Comparison of ENCODE assay signal across 24 cellular contexts in the genomic region with DNA sequence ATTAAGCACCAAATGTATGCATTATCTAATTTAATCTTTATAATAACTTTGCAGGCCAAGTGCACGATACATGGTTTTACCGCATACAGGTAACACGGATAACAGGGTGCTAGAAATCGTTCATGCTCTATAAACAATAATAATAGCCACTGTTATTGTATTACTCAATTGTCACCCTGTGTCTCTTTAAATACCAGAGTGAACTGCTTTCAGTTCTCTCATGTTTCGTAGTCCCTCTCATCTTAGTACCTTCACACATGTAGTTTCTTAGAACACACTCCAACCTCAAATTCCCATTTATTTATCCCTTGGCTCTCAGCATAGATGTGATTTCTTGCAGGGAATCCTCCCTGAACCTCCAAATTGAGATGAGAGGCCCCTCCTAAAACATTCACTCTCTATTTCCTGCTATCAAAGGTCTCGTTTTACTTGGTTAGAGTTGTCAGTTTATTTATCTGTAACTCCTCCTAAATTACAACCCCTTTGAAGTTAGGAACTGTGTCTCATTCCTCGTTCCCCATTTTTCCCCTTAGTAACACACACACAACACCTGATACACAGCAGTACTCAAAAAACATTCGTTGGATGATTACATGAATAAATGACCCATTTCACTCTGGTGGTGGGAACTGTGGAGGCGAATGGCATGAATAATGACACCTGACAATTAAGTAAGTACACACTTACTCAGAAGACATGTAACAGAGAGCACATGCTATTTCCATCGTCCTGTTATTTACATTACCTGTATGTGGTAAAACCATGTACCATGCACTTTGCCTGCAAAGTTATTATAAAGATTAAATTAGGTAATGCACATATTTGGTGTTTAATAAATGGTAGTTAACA.
A peak's percentile ranks its signal among the peaks of the same experiment; 100 is the strongest.
DNase-seq lines count a peak whose midpoint lies in the region; ATAC-seq lines count a peak whose summit lies in the region.
"Had no signal": no experiment of that assay in that cellular context is flagged by ENCODE, and none has a peak within 500 bp of the region (broad histone marks: within the 10 kb centered on the region; RNA-seq: fewer than 3 reads in every experiment).

No MANE protein-coding gene starts in this region.

- peaks cover 7% of the 10 kb centered on the region for H3K4me1 ChIP-seq in CD8-positive, alpha-beta memory T cell (ENCODE audit: insufficient read depth, low read length)
- H3K4me1 ChIP-seq in effector memory CD4-positive, alpha-beta T cell (ENCODE audit: control insufficient read depth, insufficient read depth, low read length, poor library complexity, severe bottlenecking): peaks cover 10% of the 10 kb centered on the region
- H3K4me1 ChIP-seq: stomach, tibial nerve had no signal

- H3K9me3 Mint-ChIP-seq in activated CD4-positive, alpha-beta memory T cell treated with anti-CD3 and anti-CD28 coated beads for 36 hours: peaks cover 5% of the 10 kb centered on the region
- H3K9me3 Mint-ChIP-seq in activated CD4-positive, alpha-beta memory T cell treated with anti-CD3 and anti-CD28 coated beads, Interleukin-2, amount 10 ng/mL, durations not matched to agents 7 days and 5 days: no peaks in the 10 kb centered on the region
- peaks cover 0 to 3% (median 1%) of the 10 kb centered on the region in 5 donors for H3K9me3 Mint-ChIP-seq in CD8-positive, alpha-beta memory T cell
- H3K9me3 Mint-ChIP-seq: activated B cell treated with CpG ODN at 0.5 μM for 24 hours had no signal

- H3K4me3 Mint-ChIP-seq in activated CD4-positive, alpha-beta memory T cell treated with anti-CD3 and anti-CD28 coated beads for 36 hours: peak overlapping the region; percentile 17
- no peak overlapping the region for H3K4me3 Mint-ChIP-seq in activated CD4-positive, alpha-beta memory T cell treated with anti-CD3 and anti-CD28 coated beads, Interleukin-2, amount 10 ng/mL, durations not matched to agents 7 days and 5 days
- peak overlapping the region in 6 of 7 donors; percentile 18 to 73 (median 66) for H3K4me3 Mint-ChIP-seq in CD8-positive, alpha-beta memory T cell
- peak overlapping the region; percentile 77 for H3K4me3 Mint-ChIP-seq in T-helper 17 cell
- H3K4me3 Mint-ChIP-seq: activated B cell treated with CpG ODN at 0.5 μM for 24 hours; activated CD8-positive, alpha-beta memory T cell treated with anti-CD3 and anti-CD28 coated beads, Interleukin-2, amount 10 ng/mL, durations not matched to agents 7 days and 5 days had no signal

- ATAC-seq in T-helper 17 cell (peak; percentile 28), HG02798 (IDR thresholded peaks at IDR 0.05; ENCODE audit: poor library complexity, unreplicated experiment) (no peak)
- ATAC-seq: activated CD8-positive, alpha-beta memory T cell treated with anti-CD3 and anti-CD28 coated beads, Interleukin-2, amount 10 ng/mL, durations not matched to agents 7 days and 5 days; sciatic nerve had no signal

- DNase-seq in activated CD4-positive, alpha-beta memory T cell treated with anti-CD3 and anti-CD28 coated beads for 36 hours: peak; percentile 18
- DNase-seq in activated CD4-positive, alpha-beta memory T cell treated with anti-CD3 and anti-CD28 coated beads, Interleukin-2, amount 10 ng/mL, durations not matched to agents 7 days and 5 days: no peak
- DNase-seq in CD8-positive, alpha-beta memory T cell: no peak
- DNase-seq in T-helper 17 cell (no peak), amniotic stem cell (lab: John Stamatoyannopoulos, UW) (no peak), NAMALWA (ENCODE audit: low spot score) (no peak)
- no peak for DNase-seq in effector memory CD4-positive, alpha-beta T cell
- DNase-seq: ACHN; activated B cell treated with CpG ODN at 0.5 μM for 24 hours; activated CD8-positive, alpha-beta memory T cell treated with anti-CD3 and anti-CD28 coated beads, Interleukin-2, amount 10 ng/mL, durations not matched to agents 7 days and 5 days; activated gamma-delta T cell; central memory CD4-positive, alpha-beta T cell; dermis blood vessel endothelial cell; Kasumi-1; NCI-H1048; NCI-H187 treated with DMSO at 0.1 percent for 48 hours; NCI-H524 treated with DMSO at 0.1 percent for 48 hours; posterior cingulate gyrus; stimulated activated CD4-positive, alpha-beta T cell treated with anti-CD3 and anti-CD28 coated beads, Interleukin-4, amount 100 ng/mL, for 4 hours; stomach had no signal

- H3K27ac ChIP-seq in CD8-positive, alpha-beta memory T cell (ENCODE audit: low read depth, low read length): no peak overlapping the region
- peak overlapping the region; percentile 31 for H3K27ac ChIP-seq in effector memory CD4-positive, alpha-beta T cell (ENCODE audit: insufficient read depth, low read length, poor library complexity, severe bottlenecking)
- H3K27ac ChIP-seq: RWPE1, stomach, tibial nerve had no signal

- no peaks in the 10 kb centered on the region for H3K27me3 ChIP-seq in CD8-positive, alpha-beta memory T cell (ENCODE audit: insufficient read depth, low read length, poor library complexity, severe bottlenecking)
- no peaks in the 10 kb centered on the region for H3K27me3 ChIP-seq in effector memory CD4-positive, alpha-beta T cell (replicated peaks; ENCODE audit: control insufficient read depth, insufficient read depth, low read length, poor library complexity, severe bottlenecking)
- H3K27me3 ChIP-seq: stomach, tibial nerve had no signal

- CTCF ChIA-PET in activated CD4-positive, alpha-beta memory T cell treated with anti-CD3 and anti-CD28 coated beads for 36 hours (lab: Charles Lee): no interaction called here
- CTCF ChIA-PET in activated CD4-positive, alpha-beta memory T cell treated with anti-CD3 and anti-CD28 coated beads, Interleukin-2, amount 10 ng/mL, durations not matched to agents 7 days and 5 days (lab: Charles Lee): interaction anchor here (0.8 to 0.9 kb wide), 2 partner anchors 132 to 136 kb away, joined by 3 read pairs; no protein-coding TSS in a partner anchor
- CTCF ChIA-PET in CD8-positive, alpha-beta memory T cell (lab: Charles Lee): interaction anchor here (2.8 kb wide), 1 partner anchor 20 kb away, joined by 12 read pairs; no protein-coding TSS in a partner anchor

- H3K4me1 Mint-ChIP-seq in activated CD4-positive, alpha-beta memory T cell treated with anti-CD3 and anti-CD28 coated beads for 36 hours (ENCODE audit: low read depth): peaks cover 29% of the 10 kb centered on the region
- H3K4me1 Mint-ChIP-seq in activated CD4-positive, alpha-beta memory T cell treated with anti-CD3 and anti-CD28 coated beads, Interleukin-2, amount 10 ng/mL, durations not matched to agents 7 days and 5 days: peaks cover 7% of the 10 kb centered on the region
- H3K4me1 Mint-ChIP-seq in CD8-positive, alpha-beta memory T cell: peaks cover 24 to 57% (median 45%) of the 10 kb centered on the region in 3 donors
- H3K4me1 Mint-ChIP-seq in T-helper 17 cell: peaks cover 17% of the 10 kb centered on the region

- no peaks in the 10 kb centered on the region for H3K9me3 ChIP-seq in CD8-positive, alpha-beta memory T cell (ENCODE audit: low read length)
- no peaks in the 10 kb centered on the region for H3K9me3 ChIP-seq in T-helper 17 cell (ENCODE audit: control insufficient read depth, low read length, poor library complexity, severe bottlenecking)
- no peaks in the 10 kb centered on the region for H3K9me3 ChIP-seq in effector memory CD4-positive, alpha-beta T cell (ENCODE audit: control insufficient read depth, low read length)
- H3K9me3 ChIP-seq: stomach, tibial nerve had no signal

- peak overlapping the region; percentile 11 for H3K4me3 ChIP-seq in CD8-positive, alpha-beta memory T cell (ENCODE audit: low read length)
- H3K4me3 ChIP-seq in effector memory CD4-positive, alpha-beta T cell (ENCODE audit: insufficient read depth, low read depth, low read length, poor library complexity, severe bottlenecking): peak overlapping the region; percentile 3
- H3K4me3 ChIP-seq: stomach, tibial nerve had no signal

- H3K27ac Mint-ChIP-seq in activated CD4-positive, alpha-beta memory T cell treated with anti-CD3 and anti-CD28 coated beads for 36 hours: peak overlapping the region; percentile 49
- no peak overlapping the region for H3K27ac Mint-ChIP-seq in activated CD4-positive, alpha-beta memory T cell treated with anti-CD3 and anti-CD28 coated beads, Interleukin-2, amount 10 ng/mL, durations not matched to agents 7 days and 5 days
- peak overlapping the region in 7 of 8 donors; percentile 3 to 91 (median 76) for H3K27ac Mint-ChIP-seq in CD8-positive, alpha-beta memory T cell
- H3K27ac Mint-ChIP-seq in T-helper 17 cell: peak overlapping the region; percentile 88
- H3K27ac Mint-ChIP-seq: activated B cell treated with CpG ODN at 0.5 μM for 24 hours; activated CD8-positive, alpha-beta memory T cell treated with anti-CD3 and anti-CD28 coated beads, Interleukin-2, amount 10 ng/mL, durations not matched to agents 7 days and 5 days had no signal

- intact Hi-C loops in activated CD4-positive, alpha-beta memory T cell treated with anti-CD3 and anti-CD28 coated beads for 36 hours (cut with micrococcal nuclease): no loop called here

- no peaks in the 10 kb centered on the region for H3K27me3 Mint-ChIP-seq in activated CD4-positive, alpha-beta memory T cell treated with anti-CD3 and anti-CD28 coated beads for 36 hours
- no peaks in the 10 kb centered on the region for H3K27me3 Mint-ChIP-seq in activated CD4-positive, alpha-beta memory T cell treated with anti-CD3 and anti-CD28 coated beads, Interleukin-2, amount 10 ng/mL, durations not matched to agents 7 days and 5 days
- no peaks in the 10 kb centered on the region for H3K27me3 Mint-ChIP-seq in CD8-positive, alpha-beta memory T cell
- H3K27me3 Mint-ChIP-seq in T-helper 17 cell: no peaks in the 10 kb centered on the region
- H3K27me3 Mint-ChIP-seq: activated B cell treated with CpG ODN at 0.5 μM for 24 hours; activated CD8-positive, alpha-beta memory T cell treated with anti-CD3 and anti-CD28 coated beads, Interleukin-2, amount 10 ng/mL, durations not matched to agents 7 days and 5 days had no signal

- H3K36me3 Mint-ChIP-seq in activated CD4-positive, alpha-beta memory T cell treated with anti-CD3 and anti-CD28 coated beads for 36 hours: no peaks in the 10 kb centered on the region
- H3K36me3 Mint-ChIP-seq in activated CD4-positive, alpha-beta memory T cell treated with anti-CD3 and anti-CD28 coated beads, Interleukin-2, amount 10 ng/mL, durations not matched to agents 7 days and 5 days (ENCODE audit: low read depth): peaks cover 3% of the 10 kb centered on the region
- peaks cover 0 to 4% (median 1%) of the 10 kb centered on the region in 3 donors for H3K36me3 Mint-ChIP-seq in CD8-positive, alpha-beta memory T cell
- H3K36me3 Mint-ChIP-seq in T-helper 17 cell (ENCODE audit: low read depth): no peaks in the 10 kb centered on the region

- POLR2A ChIA-PET in activated CD4-positive, alpha-beta memory T cell treated with anti-CD3 and anti-CD28 coated beads for 36 hours (lab: Charles Lee): interaction anchor here (0.7 kb wide), 3 partner anchors 135 to 207 kb away, joined by 3 to 5 read pairs (median 4); no protein-coding TSS in a partner anchor
- POLR2A ChIA-PET in activated CD4-positive, alpha-beta memory T cell treated with anti-CD3 and anti-CD28 coated beads, Interleukin-2, amount 10 ng/mL, durations not matched to agents 7 days and 5 days (lab: Charles Lee): interaction anchor here (1.3 to 2.9 kb wide), 2 partner anchors 19 to 134 kb away, joined by 4 to 16 read pairs; partner anchors contain the start of gene BTG1
- POLR2A ChIA-PET in CD8-positive, alpha-beta memory T cell (lab: Charles Lee): no interaction called here

- H3K36me3 ChIP-seq in CD8-positive, alpha-beta memory T cell (ENCODE audit: insufficient read depth, low read length): no peaks in the 10 kb centered on the region
- no peaks in the 10 kb centered on the region for H3K36me3 ChIP-seq in effector memory CD4-positive, alpha-beta T cell (ENCODE audit: control insufficient read depth, insufficient read depth, low read length)
- H3K36me3 ChIP-seq: stomach, tibial nerve had no signal
